ENCODE assay signal across 1 cellular context in genomic region chr14:74670726-74671125, GRCh38.
A peak's percentile ranks its signal among the peaks of the same experiment; 100 is the strongest.
TF ChIP-seq lines count a peak whose summit lies in the region.

No MANE protein-coding gene starts in this region.

TF ChIP-seq in IMR-90, 13 proteins besides CTCF, POLR2A, EP300 and RAD21:
- TF ChIP-seq MAFK (IDR thresholded peaks at IDR 0.05; ENCODE audit: low read depth, low read length), result peak; percentile 53; the same call in 1 of the 2 replicates
- peak; percentile 17; the same call in 1 of the 2 replicates for TF ChIP-seq MAZ (IDR thresholded peaks at IDR 0.05; ENCODE audit: borderline replicate concordance, low read depth, low read length)
- TF ChIP-seq RCOR1 (IDR thresholded peaks at IDR 0.05; ENCODE audit: insufficient replicate concordance, low read length), result no peak
- TF ChIP-seq SMC3 (IDR thresholded peaks at IDR 0.05; ENCODE audit: low read depth, low read length), result 0 out of 2 replicates have a peak, but pooled peaks have one; percentile 24
